ENCODE assay signal across 8 cellular contexts in genomic region chr12:6689000-6689882, GRCh38. TPM values are rescaled to one million over a fixed set of nuclear protein-coding genes. Genes with fewer than 3 reads are reported as not detected.
DNase-seq lines count a peak whose midpoint lies in the region; FAIRE-seq and TF ChIP-seq lines count a peak whose summit lies in the region.

Gene ZNF384, minus strand, starts transcription at chr12:6689375. Its CDS starts 9,855 bp downstream, at chr12:6679520.

- H3K23ac ChIP-seq in neuronal stem cell (ENCODE audit: low read depth, low read length, poor library complexity): peak within 1 kb of the TSS; percentile 66

- peaks cover 7 to 27% of the 10 kb centered on the region in 2 donors for H3K4me1 ChIP-seq in neuronal stem cell (ENCODE audit: control insufficient read depth in 2 of 2, insufficient read depth in 1 of 2, low read depth in 1 of 2, low read length in 2 of 2)

- H3K4ac ChIP-seq in neuronal stem cell (ENCODE audit: low read length): no peak within 1 kb of the TSS

- peak within 1 kb of the TSS; percentile 89 for H2AFZ ChIP-seq in neuronal stem cell (ENCODE audit: low read length)

- H3K27me3 ChIP-seq in neuronal stem cell (ENCODE audit: control insufficient read depth in 3 of 3, insufficient read depth in 3 of 3, low read depth in 1 of 3, low read length in 3 of 3): no peaks in the 10 kb centered on the region

- H4K8ac ChIP-seq in neuronal stem cell (ENCODE audit: low read depth, low read length): peak within 1 kb of the TSS; percentile 67

- no peak within 1 kb of the TSS for H2BK12ac ChIP-seq in neuronal stem cell (ENCODE audit: low read length)

- WGBS in neuronal stem cell (ENCODE audit: extremely low coverage in 2 of 2, insufficient read length in 2 of 2, insufficient replicate concordance in 1 of 2), 2 donors: no CpG with 5 or more reads among the region's 72 CpGs

- peak; percentile 70 for TF ChIP-seq POLR2A in NB4 (IDR thresholded peaks at IDR 0.05; ENCODE audit: extremely low read depth, insufficient read length)

- TF ChIP-seq CTCF in HFFc6 (IDR thresholded peaks at IDR 0.05) (peak; percentile 48), NB4 (IDR thresholded peaks at IDR 0.05; ENCODE audit: low read depth, low read length) (no peak), subcutaneous adipose tissue (IDR thresholded peaks at IDR 0.05; ENCODE audit: low read depth) (no peak)

- no peaks in the 10 kb centered on the region for H3K9me3 Mint-ChIP-seq in HFFc6
- H3K9me3 Mint-ChIP-seq in activated naive CD4-positive, alpha-beta T cell treated with anti-CD3 and anti-CD28 coated beads, Interleukin-2, amount 10 ng/mL, durations not matched to agents 7 days and 5 days: no peaks in the 10 kb centered on the region

- peaks cover 7% of the 10 kb centered on the region for H3K79me1 ChIP-seq in neuronal stem cell (ENCODE audit: low read depth, low read length)

- DNase-seq in GM04503 (ENCODE audit: low read depth) (peak; percentile 96), HFFc6 (peak; percentile 99), NB4 (ENCODE audit: low read depth) (peak; percentile 99), SK-N-MC (ENCODE audit: low read depth, low spot score) (peak; percentile 95), frontal cortex (ENCODE audit: low spot score in 2 of 2) (peak; percentile 97 to 98), neuronal stem cell (ENCODE audit: low spot score) (peak; percentile 96)
- DNase-seq in activated naive CD4-positive, alpha-beta T cell treated with anti-CD3 and anti-CD28 coated beads, Interleukin-2, amount 10 ng/mL, durations not matched to agents 7 days and 5 days: peak; percentile 97

- H3K4me1 Mint-ChIP-seq in HFFc6 (ENCODE audit: low read depth): peaks cover 54% of the 10 kb centered on the region
- peaks cover 45% of the 10 kb centered on the region for H3K4me1 Mint-ChIP-seq in activated naive CD4-positive, alpha-beta T cell treated with anti-CD3 and anti-CD28 coated beads, Interleukin-2, amount 10 ng/mL, durations not matched to agents 7 days and 5 days

- H3K9ac ChIP-seq in SK-N-MC (ENCODE audit: insufficient read length) (peak within 1 kb of the TSS; percentile 98), neuronal stem cell (ENCODE audit: low read depth, low read length, poor library complexity) (peak within 1 kb of the TSS; percentile 99)

- no peak within 1 kb of the TSS for H4K91ac ChIP-seq in neuronal stem cell (ENCODE audit: low read depth, low read length, poor library complexity)

- H3K36me3 Mint-ChIP-seq in HFFc6 (ENCODE audit: low read depth): peaks cover 29% of the 10 kb centered on the region
- peaks cover 31% of the 10 kb centered on the region for H3K36me3 Mint-ChIP-seq in activated naive CD4-positive, alpha-beta T cell treated with anti-CD3 and anti-CD28 coated beads, Interleukin-2, amount 10 ng/mL, durations not matched to agents 7 days and 5 days

- H2AK5ac ChIP-seq in neuronal stem cell (ENCODE audit: low read depth, low read length): peak within 1 kb of the TSS; percentile 79

- H3K14ac ChIP-seq in neuronal stem cell (ENCODE audit: low read length): peak within 1 kb of the TSS; percentile 92

- H3K36me3 ChIP-seq in SK-N-MC (ENCODE audit: insufficient read depth, low read length): peaks cover 4% of the 10 kb centered on the region; the same call in 1 of the 2 replicates
- H3K36me3 ChIP-seq in neuronal stem cell (replicated peaks in 1 of 2; ENCODE audit: control insufficient read depth in 2 of 2, insufficient read depth in 2 of 2, low read length in 2 of 2): peaks cover 8 to 27% of the 10 kb centered on the region in 2 donors

- peak within 1 kb of the TSS; percentile 78 for H2BK120ac ChIP-seq in neuronal stem cell (ENCODE audit: low read depth, low read length)

- peak; percentile 96 for FAIRE-seq in frontal cortex (lab: Jason Lieb, UNC)

- CTCF ChIA-PET in activated naive CD4-positive, alpha-beta T cell treated with anti-CD3 and anti-CD28 coated beads, Interleukin-2, amount 10 ng/mL, durations not matched to agents 7 days and 5 days (lab: Charles Lee): interaction anchor here (0.5 to 1.7 kb wide), 9 partner anchors 10 to 137 kb away, joined by 3 to 7 read pairs (median 4); partner anchors contain the start of genes COPS7A and MLF2

- peaks cover 3% of the 10 kb centered on the region for H3K27me3 Mint-ChIP-seq in HFFc6 (ENCODE audit: insufficient read depth)
- H3K27me3 Mint-ChIP-seq in activated naive CD4-positive, alpha-beta T cell treated with anti-CD3 and anti-CD28 coated beads, Interleukin-2, amount 10 ng/mL, durations not matched to agents 7 days and 5 days: peaks cover 1% of the 10 kb centered on the region

- peak within 1 kb of the TSS; percentile 99 for H2BK5ac ChIP-seq in neuronal stem cell (ENCODE audit: low read length)

- no peak within 1 kb of the TSS for H2BK15ac ChIP-seq in neuronal stem cell (ENCODE audit: low read length)

- H3K9me3 ChIP-seq in SK-N-MC (ENCODE audit: low read depth, low read length) (no peaks in the 10 kb centered on the region), neuronal stem cell (replicated peaks in 1 of 2; ENCODE audit: control insufficient read depth in 2 of 2, insufficient read depth in 1 of 2, low read depth in 1 of 2, low read length in 2 of 2) (peaks cover 0 to 1% of the 10 kb centered on the region in 2 donors)

- H3K4me2 ChIP-seq in neuronal stem cell (ENCODE audit: insufficient read depth, low read length, poor library complexity, severe bottlenecking): peak within 1 kb of the TSS; percentile 81

- H3K18ac ChIP-seq in neuronal stem cell (ENCODE audit: low read length): peak within 1 kb of the TSS; percentile 100

- H3K4me3 ChIP-seq in NB4 (ENCODE audit: low read depth, low read length) (peak within 1 kb of the TSS; percentile 94), SK-N-MC (peak within 1 kb of the TSS; percentile 91), neuronal stem cell (ENCODE audit: low read length in 2 of 2) (peak within 1 kb of the TSS; percentile 85 to 98)

- peak within 1 kb of the TSS; percentile 97 for H3K27ac Mint-ChIP-seq in HFFc6
- peak within 1 kb of the TSS; percentile 96 for H3K27ac Mint-ChIP-seq in activated naive CD4-positive, alpha-beta T cell treated with anti-CD3 and anti-CD28 coated beads, Interleukin-2, amount 10 ng/mL, durations not matched to agents 7 days and 5 days

- H3K27ac ChIP-seq in SK-N-MC: peak within 1 kb of the TSS; percentile 96
- H3K27ac ChIP-seq in neuronal stem cell (replicated peaks; ENCODE audit: low read length): peak within 1 kb of the TSS; percentile 96

- peak within 1 kb of the TSS; percentile 92 for H3K4me3 Mint-ChIP-seq in HFFc6
- H3K4me3 Mint-ChIP-seq in activated naive CD4-positive, alpha-beta T cell treated with anti-CD3 and anti-CD28 coated beads, Interleukin-2, amount 10 ng/mL, durations not matched to agents 7 days and 5 days: peak within 1 kb of the TSS; percentile 95

RNA-seq across cellular contexts. Expression of gene ZNF384, which starts in this region (rescaled TPM):
- total RNA-seq in HFFc6 (2021; fragmentation: NEBNext Ultra II Directional; extraction: Animal tissue kit (Norgen Biotek cat#: 25700)): 10 to 100 TPM; 32.8 to 43.9 (median 41.1) TPM
- total RNA-seq in frontal cortex: 12.2 TPM
- 57.1 TPM for polyA plus RNA-seq in neuronal stem cell (2013, experiment 1 of 2)
- polyA plus RNA-seq in neuronal stem cell (2013, experiment 2 of 2): 53.1 TPM
- total RNA-seq in subcutaneous adipose tissue: 10 to 100 TPM; 21.8 to 34.9 (median 25.4) TPM

Comparison
In these comparisons a context has a peak if more than half of its experiments do, and no peak if none do; other contexts are left out.
1. Peak in every context shown above with its lines: DNase-seq, H3K4me3 ChIP-seq and H3K27ac ChIP-seq.